23 cellular contexts compared by ENCODE assay signal in genomic region chr10:8356283-8356682, GRCh38.
"Had no signal": no experiment of that assay in that cellular context is flagged by ENCODE, and none has a peak within 500 bp of the region (broad histone marks: within the 10 kb centered on the region; RNA-seq: fewer than 3 reads in every experiment).

No MANE protein-coding gene starts in this region.

- H3K4me1 Mint-ChIP-seq: IgD-negative memory B cell had no signal

- ATAC-seq: Panc1, PC-3, T-cell had no signal

- DNase-seq: Karpas-422, KBM-7, MG63, NCI-H1092, NCI-H1105 treated with DMSO at 0.1 percent for 48 hours, NCI-H1417 treated with DMSO at 0.1 percent for 48 hours, NCI-H146, NCI-H1694 treated with DMSO at 0.1 percent for 48 hours, NCI-H1930, NCI-H2081, NCI-H2107, NCI-H2227 treated with DMSO at 0.1 percent for 48 hours, NCI-H524, NCI-H526 treated with DMSO at 0.1 percent for 48 hours, NCI-H748 treated with DMSO at 0.1 percent for 48 hours, PC-3, SHP77, SK-N-SH, SW 1271, T-cell had no signal

- H3K36me3 ChIP-seq: MG63 had no signal

- H3K9me3 Mint-ChIP-seq: IgD-negative memory B cell, T-cell had no signal

- H3K9ac ChIP-seq: SK-N-SH had no signal

- H3K4me3 ChIP-seq: MG63 had no signal

- H3K36me3 Mint-ChIP-seq: IgD-negative memory B cell, T-cell had no signal

- H3K4me3 Mint-ChIP-seq: IgD-negative memory B cell, T-cell had no signal

- H3K9me3 ChIP-seq: MG63, SK-N-SH had no signal

- H3K4me2 ChIP-seq: SK-N-SH had no signal

- H3K27ac Mint-ChIP-seq: IgD-negative memory B cell, T-cell had no signal

- H3K27me3 ChIP-seq: MG63 had no signal

- H3K27ac ChIP-seq: RWPE1 had no signal
